In the genomic region with DNA sequence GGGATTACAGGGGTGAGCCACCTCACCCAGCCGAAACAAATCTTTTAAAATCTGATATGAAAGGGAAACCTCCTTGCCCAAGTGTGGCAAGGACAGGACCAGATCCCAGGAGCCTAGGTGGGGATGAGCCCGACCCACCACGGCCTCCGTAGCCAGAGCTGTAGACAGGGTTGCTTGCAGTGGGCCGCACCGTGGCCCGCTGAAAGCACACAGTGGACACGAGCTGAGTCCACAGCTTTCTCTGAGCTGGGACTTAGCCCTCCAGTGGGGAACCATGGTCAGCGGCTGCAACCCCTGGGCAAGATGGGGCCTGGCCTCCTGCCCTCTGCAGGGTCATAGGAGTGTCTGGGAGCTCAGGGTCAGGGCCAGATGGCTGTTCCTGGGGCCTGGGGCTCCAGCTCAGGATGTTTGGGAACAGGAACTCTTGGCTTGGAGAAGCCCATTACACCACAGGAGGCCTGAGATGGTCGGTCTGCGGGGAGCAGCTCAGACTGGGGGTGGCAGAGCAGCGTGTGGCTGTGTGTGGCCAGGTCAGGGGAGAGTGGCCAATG, we compare ENCODE assay signal across 18 cellular contexts. TPM values are rescaled to one million over a fixed set of nuclear protein-coding genes. Genes with fewer than 3 reads are reported as not detected.
DNase-seq lines count a peak whose midpoint lies in the region; ATAC-seq and TF ChIP-seq lines count a peak whose summit lies in the region.
"Had no signal": no experiment of that assay in that cellular context is flagged by ENCODE, and none has a peak within 500 bp of the region (broad histone marks: within the 10 kb centered on the region; RNA-seq: fewer than 3 reads in every experiment).

No MANE protein-coding gene starts in this region.

- no peaks in the 10 kb centered on the region for H3K27me3 ChIP-seq in right atrium auricular region
- H3K27me3 ChIP-seq: BLaER1 had no signal

- TF ChIP-seq CTCF in right atrium auricular region (IDR thresholded peaks at IDR 0.05) (no peak), GM13976 (IDR thresholded peaks at IDR 0.05; ENCODE audit: borderline replicate concordance, control extremely low read depth, extremely low read depth, insufficient read depth, missing control alignments) (no peak)

- no peaks in the 10 kb centered on the region for H3K9me3 Mint-ChIP-seq in effector memory CD8-positive, alpha-beta T cell

- no peaks in the 10 kb centered on the region for H3K27me3 Mint-ChIP-seq in T-helper 17 cell
- no peaks in the 10 kb centered on the region for H3K27me3 Mint-ChIP-seq in effector memory CD8-positive, alpha-beta T cell

- DNase-seq in Right ventricle myocardium inferior (ENCODE audit: missing footprints) (peak; percentile 45), right atrium auricular region (ENCODE audit: low spot score) (no peak), T-helper 17 cell (no peak), GM13976 (ENCODE audit: low spot score) (no peak)
- no peak for DNase-seq in effector memory CD8-positive, alpha-beta T cell
- no peak for DNase-seq in activated CD4-positive, CD25-positive, alpha-beta regulatory T cell treated with anti-CD3 and anti-CD28 coated beads, Interleukin-2, amount 50 U/mL, for 72 hours
- DNase-seq: COR-L47, DMS53, IMR-90, NCI-H1417, NCI-H2029, NCI-H510A, NCI-H82, Right ventricle myocardium superior had no signal

- in situ Hi-C loops in GM13976 (cut with MboI; ENCODE audit: low sequenced_read_pairs, unreplicated experiment): no loop called here

- no peak overlapping the region for H3K27ac ChIP-seq in right atrium auricular region

- H3K4me1 ChIP-seq in right atrium auricular region: peaks cover 0 to 9% of the 10 kb centered on the region in 2 donors
- H3K4me1 ChIP-seq: HAP-1 had no signal

- peak overlapping the region; percentile 41 for H3K4me3 Mint-ChIP-seq in T-helper 17 cell
- H3K4me3 Mint-ChIP-seq in effector memory CD8-positive, alpha-beta T cell: no peak overlapping the region

- H3K9me3 ChIP-seq in right atrium auricular region: no peaks in the 10 kb centered on the region
- no peaks in the 10 kb centered on the region for H3K9me3 ChIP-seq in T-helper 17 cell (ENCODE audit: control insufficient read depth, low read length, poor library complexity, severe bottlenecking)
- H3K9me3 ChIP-seq: BLaER1, HAP-1 had no signal

- peak overlapping the region; percentile 80 for H3K27ac Mint-ChIP-seq in T-helper 17 cell
- H3K27ac Mint-ChIP-seq in effector memory CD8-positive, alpha-beta T cell: peak overlapping the region; percentile 35 to 79

- H3K4me1 Mint-ChIP-seq in T-helper 17 cell: peaks cover 13% of the 10 kb centered on the region
- peaks cover 0 to 4% of the 10 kb centered on the region in 2 donors for H3K4me1 Mint-ChIP-seq in effector memory CD8-positive, alpha-beta T cell (ENCODE audit: low read depth in 2 of 2)

- H3K36me3 ChIP-seq in right atrium auricular region: no peaks in the 10 kb centered on the region
- H3K36me3 ChIP-seq: HAP-1 had no signal

- no peaks in the 10 kb centered on the region for H3K36me3 Mint-ChIP-seq in T-helper 17 cell (ENCODE audit: low read depth)
- peaks cover 9% of the 10 kb centered on the region for H3K36me3 Mint-ChIP-seq in effector memory CD8-positive, alpha-beta T cell (ENCODE audit: insufficient read depth)

- no peak overlapping the region for H3K4me3 ChIP-seq in right atrium auricular region
- H3K4me3 ChIP-seq: BLaER1, HAP-1 had no signal

- ATAC-seq in Right ventricle myocardium inferior: no peak
- ATAC-seq in T-helper 17 cell: no peak
- ATAC-seq in effector memory CD8-positive, alpha-beta T cell (replicated peaks): no peak
- no peak for ATAC-seq in GM18520 (IDR thresholded peaks at IDR 0.05; ENCODE audit: unreplicated experiment)

- intact Hi-C loops in Right ventricle myocardium inferior (cut with DNase I): loop anchor here (10.0 kb wide), 1 partner anchor 110 kb away; no protein-coding TSS in a partner anchor

RNA-seq across cellular contexts. Expression of gene GP9, which starts 24.7 kb away (rescaled TPM):
- not detected for total RNA-seq in Right ventricle myocardium inferior
- total RNA-seq in right atrium auricular region: not detected
- total RNA-seq in T-helper 17 cell: 10 to 100 TPM in 1 of 2 donors, 1 to 10 TPM in 1; 3.8 to 68.5 TPM
- total RNA-seq: IMR-90, LHCN-M2, Right ventricle myocardium superior had no signal

RNA-seq across cellular contexts. Expression of gene RAB43, which starts 36.4 kb away (rescaled TPM):
- total RNA-seq in Right ventricle myocardium inferior (3.4 TPM), right atrium auricular region (1 to 10 TPM; 5.3 to 8.2 TPM), T-helper 17 cell (10 to 100 TPM; 33.7 to 37.8 TPM)
